8 cellular contexts compared by ENCODE assay signal in genomic region chr5:149265559-149265958, GRCh38. TPM values are rescaled to one million over a fixed set of nuclear protein-coding genes. Genes with fewer than 3 reads are reported as not detected.
A peak's percentile ranks its signal among the peaks of the same experiment; 100 is the strongest.
DNase-seq lines count a peak whose midpoint lies in the region; ATAC-seq and TF ChIP-seq lines count a peak whose summit lies in the region.

No MANE protein-coding gene starts in this region.

- in situ Hi-C loops in G401 (cut with HindIII; ENCODE audit: low sequenced_read_pairs), result no loop called here

- H3K27me3 ChIP-seq in cardiac muscle cell, result peaks cover 44% of the 10 kb centered on the region
- no peaks in the 10 kb centered on the region for H3K27me3 ChIP-seq in upper lobe of right lung

- peak; percentile 41 for DNase-seq in SIG-M5 treated with dmso at 0.1 percent for 504 hours (lab: John Stamatoyannopoulos, UW; ENCODE audit: unreplicated experiment)
- no peak for DNase-seq in SIG-M5 (lab: John Stamatoyannopoulos, UW)
- peak; percentile 22 to 81 for DNase-seq in cardiac muscle cell (ENCODE audit: low read depth in 1 of 2, low spot score in 1 of 2)
- no peak for DNase-seq in upper lobe of right lung
- DNase-seq in G401 (ENCODE audit: low spot score), result no peak
- no peak for DNase-seq in NCI-H2107 treated with DMSO at 0.1 percent for 48 hours (lab: John Stamatoyannopoulos, UW; ENCODE audit: unreplicated experiment)
- no peak for DNase-seq in occipital lobe (lab: John Stamatoyannopoulos, UW)

- H3K36me3 ChIP-seq in cardiac muscle cell, result no peaks in the 10 kb centered on the region
- H3K36me3 ChIP-seq in upper lobe of right lung, result no peaks in the 10 kb centered on the region

- TF ChIP-seq CTCF in cardiac muscle cell (IDR thresholded peaks at IDR 0.05; ENCODE audit: low read depth, low read length) (peak; percentile 66), upper lobe of right lung (IDR thresholded peaks at IDR 0.05) (peak; percentile 48)

- H3K4me1 ChIP-seq in cardiac muscle cell (ENCODE audit: low read depth) (no peaks in the 10 kb centered on the region), upper lobe of right lung (no peaks in the 10 kb centered on the region)

- H3K4me3 ChIP-seq in cardiac muscle cell (no peak overlapping the region), upper lobe of right lung (no peak overlapping the region)

- H3K9me3 ChIP-seq in cardiac muscle cell (ENCODE audit: low read depth) (no peaks in the 10 kb centered on the region), upper lobe of right lung (peaks cover 12% of the 10 kb centered on the region)

- intact Hi-C loops in upper lobe of right lung (cut with DNase I), result loop anchor here (10.0 kb wide), 1 partner anchor 109 kb away; the partner anchor contains the start of gene IL17B

- ATAC-seq in SK-N-SH treated with all-trans-retinoic acid at 6 μM for 48 hours (peak; percentile 75), upper lobe of right lung (peak; percentile 50)

- H3K27ac ChIP-seq in cardiac muscle cell, result no peak overlapping the region
- H3K27ac ChIP-seq in upper lobe of right lung, result no peak overlapping the region

TF ChIP-seq in SK-N-SH treated with all-trans-retinoic acid at 6 μM for 48 hours, 23 proteins besides CTCF, POLR2A, EP300 and RAD21:
- TF ChIP-seq RARB (CRISPR knock-in tag; IDR thresholded peaks at IDR 0.05), result no peak
- TF ChIP-seq OSR1 (CRISPR knock-in tag; IDR thresholded peaks at IDR 0.05), result no peak
- no peak for TF ChIP-seq TCF4 (CRISPR knock-in tag; IDR thresholded peaks at IDR 0.05; ENCODE audit: borderline replicate concordance)
- TF ChIP-seq POU6F1 (CRISPR knock-in tag; IDR thresholded peaks at IDR 0.05; ENCODE audit: borderline replicate concordance, low read depth), result no peak
- no peak for TF ChIP-seq TOX (CRISPR knock-in tag; IDR thresholded peaks at IDR 0.05; ENCODE audit: borderline replicate concordance)
- no peak for TF ChIP-seq BACH2 (CRISPR knock-in tag; IDR thresholded peaks at IDR 0.05; ENCODE audit: borderline replicate concordance)

RNA-seq across cellular contexts. Expression of gene AFAP1L1, which starts 6.1 kb away (rescaled TPM):
- 30.5 and 39.3 TPM in 2 replicates for total RNA-seq in cardiac muscle cell
- polyA plus RNA-seq in cardiac muscle cell, result 24.0 and 38.7 TPM in 2 replicates
- 32.7 TPM for total RNA-seq in upper lobe of right lung
- total RNA-seq in G401 (2014; rRNA removed; shearing (Covaris generic)), result 0.12 and 0.14 TPM in 2 replicates
- total RNA-seq in occipital lobe, result 3.7 TPM

Comparison
In these comparisons a context has a peak if more than half of its experiments do, and no peak if none do; other contexts are left out.
1. DNase-seq: peak in SIG-M5 treated with dmso at 0.1 percent for 504 hours (single experiment) and cardiac muscle cell (2 of 2); none in SIG-M5 (single experiment), upper lobe of right lung (single experiment), G401 (single experiment), NCI-H2107 treated with DMSO at 0.1 percent for 48 hours (single experiment) and occipital lobe (single experiment).